1 cellular context compared by ENCODE assay signal in the genomic region with DNA sequence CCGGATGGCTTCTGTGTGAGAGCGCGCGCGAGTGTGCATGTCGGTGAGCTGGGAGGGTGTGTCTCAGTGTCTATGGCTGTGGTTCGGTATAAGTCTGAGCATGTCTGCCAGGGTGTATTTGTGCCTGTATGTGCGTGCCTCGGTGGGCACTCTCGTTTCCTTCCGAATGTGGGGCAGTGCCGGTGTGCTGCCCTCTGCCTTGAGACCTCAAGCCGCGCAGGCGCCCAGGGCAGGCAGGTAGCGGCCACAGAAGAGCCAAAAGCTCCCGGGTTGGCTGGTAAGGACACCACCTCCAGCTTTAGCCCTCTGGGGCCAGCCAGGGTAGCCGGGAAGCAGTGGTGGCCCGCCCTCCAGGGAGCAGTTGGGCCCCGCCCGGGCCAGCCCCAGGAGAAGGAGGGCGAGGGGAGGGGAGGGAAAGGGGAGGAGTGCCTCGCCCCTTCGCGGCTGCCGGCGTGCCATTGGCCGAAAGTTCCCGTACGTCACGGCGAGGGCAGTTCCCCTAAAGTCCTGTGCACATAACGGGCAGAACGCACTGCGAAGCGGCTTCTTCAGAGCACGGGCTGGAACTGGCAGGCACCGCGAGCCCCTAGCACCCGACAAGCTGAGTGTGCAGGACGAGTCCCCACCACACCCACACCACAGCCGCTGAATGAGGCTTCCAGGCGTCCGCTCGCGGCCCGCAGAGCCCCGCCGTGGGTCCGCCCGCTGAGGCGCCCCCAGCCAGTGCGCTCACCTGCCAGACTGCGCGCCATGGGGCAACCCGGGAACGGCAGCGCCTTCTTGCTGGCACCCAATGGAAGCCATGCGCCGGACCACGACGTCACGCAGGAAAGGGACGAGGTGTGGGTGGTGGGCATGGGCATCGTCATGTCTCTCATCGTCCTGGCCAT.
A peak's percentile ranks its signal among the peaks of the same experiment; 100 is the strongest.
TF ChIP-seq lines count a peak whose summit lies in the region.

A gene (plus strand): TSS at position 530 of the 890 bp plus-strand sequence. CDS start 221 bp downstream, at position 751.

TF ChIP-seq in HepG2, 621 proteins besides CTCF, POLR2A, EP300 and RAD21 (continued from another document and continues in another):
- TF ChIP-seq, protein P1, sequence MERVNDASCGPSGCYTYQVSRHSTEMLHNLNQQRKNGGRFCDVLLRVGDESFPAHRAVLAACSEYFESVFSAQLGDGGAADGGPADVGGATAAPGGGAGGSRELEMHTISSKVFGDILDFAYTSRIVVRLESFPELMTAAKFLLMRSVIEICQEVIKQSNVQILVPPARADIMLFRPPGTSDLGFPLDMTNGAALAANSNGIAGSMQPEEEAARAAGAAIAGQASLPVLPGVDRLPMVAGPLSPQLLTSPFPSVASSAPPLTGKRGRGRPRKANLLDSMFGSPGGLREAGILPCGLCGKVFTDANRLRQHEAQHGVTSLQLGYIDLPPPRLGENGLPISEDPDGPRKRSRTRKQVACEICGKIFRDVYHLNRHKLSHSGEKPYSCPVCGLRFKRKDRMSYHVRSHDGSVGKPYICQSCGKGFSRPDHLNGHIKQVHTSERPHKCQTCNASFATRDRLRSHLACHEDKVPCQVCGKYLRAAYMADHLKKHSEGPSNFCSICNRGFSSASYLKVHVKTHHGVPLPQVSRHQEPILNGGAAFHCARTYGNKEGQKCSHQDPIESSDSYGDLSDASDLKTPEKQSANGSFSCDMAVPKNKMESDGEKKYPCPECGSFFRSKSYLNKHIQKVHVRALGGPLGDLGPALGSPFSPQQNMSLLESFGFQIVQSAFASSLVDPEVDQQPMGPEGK (CRISPR knock-in tag; IDR thresholded peaks at IDR 0.05), result peak; percentile 51
- no peak for TF ChIP-seq BHLHE40 (IDR thresholded peaks at IDR 0.05; ENCODE audit: low read length)
- peak; percentile 45; the same call in 1 of the 2 replicates for TF ChIP-seq ZMYM4 (CRISPR knock-in tag; IDR thresholded peaks at IDR 0.05)
- no peak for TF ChIP-seq SETDB1 (CRISPR knock-in tag; IDR thresholded peaks at IDR 0.05; ENCODE audit: borderline replicate concordance)
- peak; percentile 45; the same call in 1 of the 2 replicates for TF ChIP-seq GABPB1 (CRISPR knock-in tag; IDR thresholded peaks at IDR 0.05)
- peak; percentile 52; the same call in 1 of the 2 replicates for TF ChIP-seq TBX2 (CRISPR knock-in tag; IDR thresholded peaks at IDR 0.05; ENCODE audit: borderline replicate concordance)
- peak; percentile 43 for TF ChIP-seq NFYC (CRISPR knock-in tag; IDR thresholded peaks at IDR 0.05)
- TF ChIP-seq, protein P2, sequence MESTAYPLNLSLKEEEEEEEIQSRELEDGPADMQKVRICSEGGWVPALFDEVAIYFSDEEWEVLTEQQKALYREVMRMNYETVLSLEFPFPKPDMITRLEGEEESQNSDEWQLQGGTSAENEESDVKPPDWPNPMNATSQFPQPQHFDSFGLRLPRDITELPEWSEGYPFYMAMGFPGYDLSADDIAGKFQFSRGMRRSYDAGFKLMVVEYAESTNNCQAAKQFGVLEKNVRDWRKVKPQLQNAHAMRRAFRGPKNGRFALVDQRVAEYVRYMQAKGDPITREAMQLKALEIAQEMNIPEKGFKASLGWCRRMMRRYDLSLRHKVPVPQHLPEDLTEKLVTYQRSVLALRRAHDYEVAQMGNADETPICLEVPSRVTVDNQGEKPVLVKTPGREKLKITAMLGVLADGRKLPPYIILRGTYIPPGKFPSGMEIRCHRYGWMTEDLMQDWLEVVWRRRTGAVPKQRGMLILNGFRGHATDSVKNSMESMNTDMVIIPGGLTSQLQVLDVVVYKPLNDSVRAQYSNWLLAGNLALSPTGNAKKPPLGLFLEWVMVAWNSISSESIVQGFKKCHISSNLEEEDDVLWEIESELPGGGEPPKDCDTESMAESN (CRISPR knock-in tag; conservative IDR thresholded peaks at IDR 0.05), result no peak
- 0 out of 2 replicates have a peak, but pooled peaks have one; percentile 33 for TF ChIP-seq ZNF33B (CRISPR knock-in tag; IDR thresholded peaks at IDR 0.05)
- TF ChIP-seq ZNF709 (CRISPR knock-in tag; IDR thresholded peaks at IDR 0.05), result peak; percentile 23; the same call in 1 of the 2 replicates
- peak; percentile 54 for TF ChIP-seq HNRNPK (IDR thresholded peaks at IDR 0.05; ENCODE audit: low read depth, low read length, poor library complexity, severe bottlenecking)
- TF ChIP-seq ZNF660 (CRISPR knock-in tag; IDR thresholded peaks at IDR 0.05; ENCODE audit: borderline replicate concordance, low read depth), result no peak
- TF ChIP-seq, protein P3, sequence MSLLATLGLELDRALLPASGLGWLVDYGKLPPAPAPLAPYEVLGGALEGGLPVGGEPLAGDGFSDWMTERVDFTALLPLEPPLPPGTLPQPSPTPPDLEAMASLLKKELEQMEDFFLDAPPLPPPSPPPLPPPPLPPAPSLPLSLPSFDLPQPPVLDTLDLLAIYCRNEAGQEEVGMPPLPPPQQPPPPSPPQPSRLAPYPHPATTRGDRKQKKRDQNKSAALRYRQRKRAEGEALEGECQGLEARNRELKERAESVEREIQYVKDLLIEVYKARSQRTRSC (CRISPR knock-in tag; IDR thresholded peaks at IDR 0.05; ENCODE audit: low read depth), result no peak
- TF ChIP-seq, protein P4, sequence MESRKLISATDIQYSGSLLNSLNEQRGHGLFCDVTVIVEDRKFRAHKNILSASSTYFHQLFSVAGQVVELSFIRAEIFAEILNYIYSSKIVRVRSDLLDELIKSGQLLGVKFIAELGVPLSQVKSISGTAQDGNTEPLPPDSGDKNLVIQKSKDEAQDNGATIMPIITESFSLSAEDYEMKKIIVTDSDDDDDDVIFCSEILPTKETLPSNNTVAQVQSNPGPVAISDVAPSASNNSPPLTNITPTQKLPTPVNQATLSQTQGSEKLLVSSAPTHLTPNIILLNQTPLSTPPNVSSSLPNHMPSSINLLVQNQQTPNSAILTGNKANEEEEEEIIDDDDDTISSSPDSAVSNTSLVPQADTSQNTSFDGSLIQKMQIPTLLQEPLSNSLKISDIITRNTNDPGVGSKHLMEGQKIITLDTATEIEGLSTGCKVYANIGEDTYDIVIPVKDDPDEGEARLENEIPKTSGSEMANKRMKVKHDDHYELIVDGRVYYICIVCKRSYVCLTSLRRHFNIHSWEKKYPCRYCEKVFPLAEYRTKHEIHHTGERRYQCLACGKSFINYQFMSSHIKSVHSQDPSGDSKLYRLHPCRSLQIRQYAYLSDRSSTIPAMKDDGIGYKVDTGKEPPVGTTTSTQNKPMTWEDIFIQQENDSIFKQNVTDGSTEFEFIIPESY (CRISPR knock-in tag; IDR thresholded peaks at IDR 0.05), result 0 out of 2 replicates have a peak, but pooled peaks have one; percentile 9
- TF ChIP-seq ZNF343 (CRISPR knock-in tag; IDR thresholded peaks at IDR 0.05), result no peak
- TF ChIP-seq THAP11 (CRISPR knock-in tag; IDR thresholded peaks at IDR 0.05), result peak; percentile 25; the same call in 1 of the 2 replicates
- peak; percentile 13 for TF ChIP-seq HNRNPLL (IDR thresholded peaks at IDR 0.05; ENCODE audit: low read depth, low read length, poor library complexity, severe bottlenecking)
- 0 out of 2 replicates have a peak, but pooled peaks have one; percentile 31 for TF ChIP-seq ZNF772 (CRISPR knock-in tag; IDR thresholded peaks at IDR 0.05)
- TF ChIP-seq EEA1 (CRISPR knock-in tag; IDR thresholded peaks at IDR 0.05; ENCODE audit: borderline replicate concordance), result no peak
- TF ChIP-seq ZNF724P (CRISPR knock-in tag; IDR thresholded peaks at IDR 0.05; ENCODE audit: borderline replicate concordance), result 0 out of 2 replicates have a peak, but pooled peaks have one; percentile 53
- no peak for TF ChIP-seq MAZ (IDR thresholded peaks at IDR 0.05; ENCODE audit: borderline replicate concordance, low read depth, low read length)
- TF ChIP-seq MAZ (CRISPR knock-in tag; IDR thresholded peaks at IDR 0.05; ENCODE audit: low read depth), result peak; percentile 67; the same call in 1 of the 2 replicates
- peak; percentile 19; the same call in 1 of the 2 replicates for TF ChIP-seq CREB1 (IDR thresholded peaks at IDR 0.05)
- TF ChIP-seq CREB1 (CRISPR knock-in tag; IDR thresholded peaks at IDR 0.05), result no peak
- TF ChIP-seq HNRNPL (IDR thresholded peaks at IDR 0.05; ENCODE audit: low read depth, low read length), result 0 out of 2 replicates have a peak, but pooled peaks have one; percentile 20
- TF ChIP-seq NFYB (CRISPR knock-in tag; IDR thresholded peaks at IDR 0.05), result peak; percentile 61; the same call in 1 of the 2 replicates
- TF ChIP-seq ZNF556 (CRISPR knock-in tag; IDR thresholded peaks at IDR 0.05; ENCODE audit: borderline replicate concordance), result peak; percentile 17; the same call in 1 of the 2 replicates
- peak; percentile 36 for TF ChIP-seq IKZF4 (CRISPR knock-in tag; IDR thresholded peaks at IDR 0.05; ENCODE audit: borderline replicate concordance, low read depth, not compliant biosample characterization)
- TF ChIP-seq HOXA3 (CRISPR knock-in tag; IDR thresholded peaks at IDR 0.05), result peak; percentile 43; the same call in 1 of the 2 replicates
- 0 out of 2 replicates have a peak, but pooled peaks have one; percentile 31 for TF ChIP-seq ZNF788 (CRISPR knock-in tag; IDR thresholded peaks at IDR 0.05; ENCODE audit: borderline replicate concordance)
- TF ChIP-seq, protein P5, sequence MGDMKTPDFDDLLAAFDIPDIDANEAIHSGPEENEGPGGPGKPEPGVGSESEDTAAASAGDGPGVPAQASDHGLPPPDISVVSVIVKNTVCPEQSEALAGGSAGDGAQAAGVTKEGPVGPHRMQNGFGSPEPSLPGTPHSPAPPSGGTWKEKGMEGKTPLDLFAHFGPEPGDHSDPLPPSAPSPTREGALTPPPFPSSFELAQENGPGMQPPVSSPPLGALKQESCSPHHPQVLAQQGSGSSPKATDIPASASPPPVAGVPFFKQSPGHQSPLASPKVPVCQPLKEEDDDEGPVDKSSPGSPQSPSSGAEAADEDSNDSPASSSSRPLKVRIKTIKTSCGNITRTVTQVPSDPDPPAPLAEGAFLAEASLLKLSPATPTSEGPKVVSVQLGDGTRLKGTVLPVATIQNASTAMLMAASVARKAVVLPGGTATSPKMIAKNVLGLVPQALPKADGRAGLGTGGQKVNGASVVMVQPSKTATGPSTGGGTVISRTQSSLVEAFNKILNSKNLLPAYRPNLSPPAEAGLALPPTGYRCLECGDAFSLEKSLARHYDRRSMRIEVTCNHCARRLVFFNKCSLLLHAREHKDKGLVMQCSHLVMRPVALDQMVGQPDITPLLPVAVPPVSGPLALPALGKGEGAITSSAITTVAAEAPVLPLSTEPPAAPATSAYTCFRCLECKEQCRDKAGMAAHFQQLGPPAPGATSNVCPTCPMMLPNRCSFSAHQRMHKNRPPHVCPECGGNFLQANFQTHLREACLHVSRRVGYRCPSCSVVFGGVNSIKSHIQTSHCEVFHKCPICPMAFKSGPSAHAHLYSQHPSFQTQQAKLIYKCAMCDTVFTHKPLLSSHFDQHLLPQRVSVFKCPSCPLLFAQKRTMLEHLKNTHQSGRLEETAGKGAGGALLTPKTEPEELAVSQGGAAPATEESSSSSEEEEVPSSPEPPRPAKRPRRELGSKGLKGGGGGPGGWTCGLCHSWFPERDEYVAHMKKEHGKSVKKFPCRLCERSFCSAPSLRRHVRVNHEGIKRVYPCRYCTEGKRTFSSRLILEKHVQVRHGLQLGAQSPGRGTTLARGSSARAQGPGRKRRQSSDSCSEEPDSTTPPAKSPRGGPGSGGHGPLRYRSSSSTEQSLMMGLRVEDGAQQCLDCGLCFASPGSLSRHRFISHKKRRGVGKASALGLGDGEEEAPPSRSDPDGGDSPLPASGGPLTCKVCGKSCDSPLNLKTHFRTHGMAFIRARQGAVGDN (CRISPR knock-in tag; IDR thresholded peaks at IDR 0.05), result peak; percentile 55
- TF ChIP-seq, protein P6, sequence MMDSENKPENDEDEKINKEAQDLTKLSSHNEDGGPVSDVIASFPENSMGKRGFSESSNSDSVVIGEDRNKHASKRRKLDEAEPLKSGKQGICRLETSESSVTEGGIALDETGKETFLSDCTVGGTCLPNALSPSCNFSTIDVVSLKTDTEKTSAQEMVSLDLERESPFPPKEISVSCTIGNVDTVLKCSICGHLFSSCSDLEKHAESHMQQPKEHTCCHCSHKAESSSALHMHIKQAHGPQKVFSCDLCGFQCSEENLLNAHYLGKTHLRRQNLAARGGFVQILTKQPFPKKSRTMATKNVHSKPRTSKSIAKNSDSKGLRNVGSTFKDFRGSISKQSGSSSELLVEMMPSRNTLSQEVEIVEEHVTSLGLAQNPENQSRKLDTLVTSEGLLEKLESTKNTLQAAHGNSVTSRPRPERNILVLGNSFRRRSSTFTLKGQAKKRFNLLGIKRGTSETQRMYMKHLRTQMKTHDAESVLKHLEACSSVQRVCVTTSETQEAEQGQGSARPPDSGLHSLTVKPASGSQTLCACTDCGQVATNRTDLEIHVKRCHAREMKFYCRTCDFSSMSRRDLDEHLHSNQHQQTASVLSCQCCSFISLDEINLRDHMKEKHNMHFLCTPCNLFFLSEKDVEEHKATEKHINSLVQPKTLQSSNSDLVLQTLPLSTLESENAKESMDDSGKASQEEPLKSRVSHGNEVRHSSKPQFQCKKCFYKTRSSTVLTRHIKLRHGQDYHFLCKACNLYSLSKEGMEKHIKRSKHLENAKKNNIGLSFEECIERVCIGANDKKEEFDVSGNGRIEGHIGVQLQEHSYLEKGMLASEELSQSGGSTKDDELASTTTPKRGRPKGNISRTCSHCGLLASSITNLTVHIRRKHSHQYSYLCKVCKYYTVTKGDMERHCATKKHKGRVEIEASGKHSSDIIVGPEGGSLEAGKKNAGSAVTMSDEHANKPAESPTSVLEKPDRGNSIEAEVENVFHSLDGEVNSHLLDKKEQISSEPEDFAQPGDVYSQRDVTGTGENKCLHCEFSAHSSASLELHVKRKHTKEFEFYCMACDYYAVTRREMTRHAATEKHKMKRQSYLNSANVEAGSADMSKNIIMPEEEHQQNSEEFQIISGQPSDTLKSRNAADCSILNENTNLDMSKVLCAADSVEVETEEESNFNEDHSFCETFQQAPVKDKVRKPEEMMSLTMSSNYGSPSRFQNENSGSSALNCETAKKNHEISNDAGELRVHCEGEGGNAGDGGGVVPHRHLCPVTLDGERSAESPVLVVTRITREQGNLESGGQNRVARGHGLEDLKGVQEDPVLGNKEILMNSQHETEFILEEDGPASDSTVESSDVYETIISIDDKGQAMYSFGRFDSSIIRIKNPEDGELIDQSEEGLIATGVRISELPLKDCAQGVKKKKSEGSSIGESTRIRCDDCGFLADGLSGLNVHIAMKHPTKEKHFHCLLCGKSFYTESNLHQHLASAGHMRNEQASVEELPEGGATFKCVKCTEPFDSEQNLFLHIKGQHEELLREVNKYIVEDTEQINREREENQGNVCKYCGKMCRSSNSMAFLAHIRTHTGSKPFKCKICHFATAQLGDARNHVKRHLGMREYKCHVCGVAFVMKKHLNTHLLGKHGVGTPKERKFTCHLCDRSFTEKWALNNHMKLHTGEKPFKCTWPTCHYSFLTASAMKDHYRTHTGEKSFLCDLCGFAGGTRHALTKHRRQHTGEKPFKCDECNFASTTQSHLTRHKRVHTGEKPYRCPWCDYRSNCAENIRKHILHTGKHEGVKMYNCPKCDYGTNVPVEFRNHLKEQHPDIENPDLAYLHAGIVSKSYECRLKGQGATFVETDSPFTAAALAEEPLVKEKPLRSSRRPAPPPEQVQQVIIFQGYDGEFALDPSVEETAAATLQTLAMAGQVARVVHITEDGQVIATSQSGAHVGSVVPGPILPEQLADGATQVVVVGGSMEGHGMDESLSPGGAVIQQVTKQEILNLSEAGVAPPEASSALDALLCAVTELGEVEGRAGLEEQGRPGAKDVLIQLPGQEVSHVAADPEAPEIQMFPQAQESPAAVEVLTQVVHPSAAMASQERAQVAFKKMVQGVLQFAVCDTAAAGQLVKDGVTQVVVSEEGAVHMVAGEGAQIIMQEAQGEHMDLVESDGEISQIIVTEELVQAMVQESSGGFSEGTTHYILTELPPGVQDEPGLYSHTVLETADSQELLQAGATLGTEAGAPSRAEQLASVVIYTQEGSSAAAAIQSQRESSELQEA (CRISPR knock-in tag; IDR thresholded peaks at IDR 0.05; ENCODE audit: not compliant biosample characterization), result peak; percentile 35
- peak; percentile 36; the same call in 1 of the 2 replicates for TF ChIP-seq ZNF558 (CRISPR knock-in tag; IDR thresholded peaks at IDR 0.05; ENCODE audit: borderline replicate concordance)
